32 cellular contexts compared by ENCODE assay signal in the genomic region with DNA sequence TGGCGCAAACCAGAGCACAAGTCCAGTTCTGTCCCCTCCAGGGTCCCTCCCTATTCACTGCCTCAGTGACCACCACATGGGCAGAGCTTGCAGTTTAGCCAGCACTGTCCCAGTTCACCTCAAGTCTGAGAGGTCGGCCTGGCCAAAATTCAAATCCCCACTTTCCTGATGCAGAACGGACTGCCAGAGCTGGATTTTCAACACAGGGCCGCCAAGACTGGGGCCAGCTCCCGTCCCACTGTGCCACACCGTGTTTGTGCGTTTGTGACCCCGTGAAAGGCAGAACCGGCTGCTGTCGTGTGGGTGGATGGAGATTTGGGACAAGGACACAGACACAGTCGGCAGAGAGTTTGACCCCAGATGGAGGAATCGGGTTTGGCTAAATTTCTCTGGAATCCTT.
"Had no signal": no experiment of that assay in that cellular context is flagged by ENCODE, and none has a peak within 500 bp of the region (broad histone marks: within the 10 kb centered on the region; RNA-seq: fewer than 3 reads in every experiment).

No MANE protein-coding gene starts in this region.

- ATAC-seq: activated CD4-positive, CD25-positive, alpha-beta regulatory T cell treated with anti-CD3 and anti-CD28 coated beads, Interleukin-2, amount 50 U/mL, for 24 hours; activated CD8-positive, alpha-beta T cell treated with anti-CD3 and anti-CD28 coated beads for 36 hours; activated naive CD8-positive, alpha-beta T cell treated with anti-CD3 and anti-CD28 coated beads, Interleukin-2, amount 50 U/mL, for 24 hours; activated T-cell treated with anti-CD3 and anti-CD28 coated beads, Interleukin-2, amount 50 U/mL, for 4 hours; activated T-helper 17 cell treated with anti-CD3 and anti-CD28 coated beads, Interleukin-2, amount 50 U/mL, for 72 hours; body of pancreas; effector memory CD8-positive, alpha-beta T cell; foreskin keratinocyte; gastrocnemius medialis; T-helper 17 cell had no signal

- H3K4me1 ChIP-seq: adrenal gland, body of pancreas, esophagus muscularis mucosa, foreskin keratinocyte, gastrocnemius medialis had no signal

- DNase-seq: activated B cell treated with CpG ODN at 0.5 μM for 24 hours; activated CD4-positive, alpha-beta T cell treated with anti-CD3 and anti-CD28 coated beads for 48 hours; activated CD4-positive, alpha-beta T cell treated with anti-CD3 and anti-CD28 coated beads, Interleukin-2, amount 50 U/mL, for 1 hour; activated CD4-positive, alpha-beta T cell treated with anti-CD3 and anti-CD28 coated beads, Interleukin-2, amount 50 U/mL, for 48 hours; activated CD8-positive, alpha-beta memory T cell treated with anti-CD3 and anti-CD28 coated beads for 24 hours; activated CD8-positive, alpha-beta T cell treated with anti-CD3 and anti-CD28 coated beads for 36 hours; activated effector memory CD4-positive, alpha-beta T cell treated with Interleukin-2 at 50 U/mL for 16 hours; activated naive CD4-positive, alpha-beta T cell treated with anti-CD3 and anti-CD28 coated beads for 36 hours; activated naive CD8-positive, alpha-beta T cell treated with anti-CD3 and anti-CD28 coated beads for 36 hours; activated naive CD8-positive, alpha-beta T cell treated with anti-CD3 and anti-CD28 coated beads, Interleukin-2, amount 50 U/mL, for 24 hours; activated T-cell treated with anti-CD3 and anti-CD28 coated beads, Interleukin-2, amount 50 U/mL, for 4 hours; adrenal gland; amygdala; body of pancreas; caudate nucleus; cortex of kidney; dermis blood vessel endothelial cell; effector CD4-positive, alpha-beta T cell; effector memory CD8-positive, alpha-beta T cell; erythroblast; foreskin keratinocyte; gastrocnemius medialis; T-helper 1 cell; T-helper 17 cell; T1000; WERI-Rb-1 had no signal

- H3K9me3 Mint-ChIP-seq: activated CD8-positive, alpha-beta T cell treated with anti-CD3 and anti-CD28 coated beads for 36 hours; activated naive CD4-positive, alpha-beta T cell treated with anti-CD3 and anti-CD28 coated beads for 36 hours; activated naive CD4-positive, alpha-beta T cell treated with anti-CD3 and anti-CD28 coated beads, Interleukin-2, amount 50 U/mL, for 24 hours; activated naive CD8-positive, alpha-beta T cell treated with anti-CD3 and anti-CD28 coated beads for 36 hours; activated naive CD8-positive, alpha-beta T cell treated with anti-CD3 and anti-CD28 coated beads, Interleukin-2, amount 50 U/mL, for 24 hours; activated T-cell treated with anti-CD3 and anti-CD28 coated beads, Interleukin-2, amount 50 U/mL, for 4 hours; activated T-helper 17 cell treated with anti-CD3 and anti-CD28 coated beads, Interleukin-2, amount 50 U/mL, for 72 hours; effector memory CD8-positive, alpha-beta T cell; T-helper 2 cell treated with Interferon-gamma antibody and Interleukin-4, amounts not matched to agents 5 μg/mL and 100 μg/mL, for 36 hours had no signal

- H3K27ac Mint-ChIP-seq: activated B cell treated with CpG ODN at 0.5 μM for 24 hours; activated CD8-positive, alpha-beta T cell treated with anti-CD3 and anti-CD28 coated beads for 36 hours; activated naive CD4-positive, alpha-beta T cell treated with anti-CD3 and anti-CD28 coated beads for 36 hours; activated naive CD4-positive, alpha-beta T cell treated with anti-CD3 and anti-CD28 coated beads, Interleukin-2, amount 50 U/mL, for 24 hours; activated naive CD8-positive, alpha-beta T cell treated with anti-CD3 and anti-CD28 coated beads for 36 hours; activated naive CD8-positive, alpha-beta T cell treated with anti-CD3 and anti-CD28 coated beads, Interleukin-2, amount 50 U/mL, for 24 hours; activated T-helper 17 cell treated with anti-CD3 and anti-CD28 coated beads, Interleukin-2, amount 50 U/mL, for 72 hours; effector memory CD8-positive, alpha-beta T cell; T-helper 17 cell; T-helper 2 cell treated with Interferon-gamma antibody and Interleukin-4, amounts not matched to agents 5 μg/mL and 100 μg/mL, for 36 hours had no signal

- H3K27me3 ChIP-seq: adrenal gland, body of pancreas, foreskin keratinocyte, gastrocnemius medialis had no signal

- H3K9me3 ChIP-seq: adrenal gland, body of pancreas, gastrocnemius medialis had no signal

- H3K27ac ChIP-seq: adrenal gland, body of pancreas, esophagus muscularis mucosa, foreskin keratinocyte, gastrocnemius medialis, WERI-Rb-1 had no signal

- H3K36me3 Mint-ChIP-seq: activated naive CD4-positive, alpha-beta T cell treated with anti-CD3 and anti-CD28 coated beads, Interleukin-2, amount 50 U/mL, for 24 hours; activated naive CD8-positive, alpha-beta T cell treated with anti-CD3 and anti-CD28 coated beads for 36 hours had no signal

- H3K4me1 Mint-ChIP-seq: activated B cell treated with CpG ODN at 0.5 μM for 24 hours; activated naive CD4-positive, alpha-beta T cell treated with anti-CD3 and anti-CD28 coated beads, Interleukin-2, amount 50 U/mL, for 24 hours; activated naive CD8-positive, alpha-beta T cell treated with anti-CD3 and anti-CD28 coated beads for 36 hours; activated naive CD8-positive, alpha-beta T cell treated with anti-CD3 and anti-CD28 coated beads, Interleukin-2, amount 50 U/mL, for 24 hours; activated T-helper 17 cell treated with anti-CD3 and anti-CD28 coated beads, Interleukin-2, amount 50 U/mL, for 72 hours; T-helper 17 cell had no signal

- H3K4me3 ChIP-seq: adrenal gland, body of pancreas, esophagus muscularis mucosa, gastrocnemius medialis had no signal

- FAIRE-seq: colon had no signal

- H3K36me3 ChIP-seq: adrenal gland, esophagus muscularis mucosa, gastrocnemius medialis, WERI-Rb-1 had no signal

- H3K27me3 Mint-ChIP-seq: activated B cell treated with CpG ODN at 0.5 μM for 24 hours; activated naive CD8-positive, alpha-beta T cell treated with anti-CD3 and anti-CD28 coated beads for 36 hours had no signal

- H3K4me3 Mint-ChIP-seq: activated B cell treated with CpG ODN at 0.5 μM for 24 hours; activated CD8-positive, alpha-beta T cell treated with anti-CD3 and anti-CD28 coated beads for 36 hours; activated naive CD4-positive, alpha-beta T cell treated with anti-CD3 and anti-CD28 coated beads for 36 hours; activated naive CD4-positive, alpha-beta T cell treated with anti-CD3 and anti-CD28 coated beads, Interleukin-2, amount 50 U/mL, for 24 hours; activated naive CD8-positive, alpha-beta T cell treated with anti-CD3 and anti-CD28 coated beads for 36 hours; activated naive CD8-positive, alpha-beta T cell treated with anti-CD3 and anti-CD28 coated beads, Interleukin-2, amount 50 U/mL, for 24 hours; activated T-cell treated with anti-CD3 and anti-CD28 coated beads, Interleukin-2, amount 50 U/mL, for 4 hours; activated T-helper 17 cell treated with anti-CD3 and anti-CD28 coated beads, Interleukin-2, amount 50 U/mL, for 72 hours; effector memory CD8-positive, alpha-beta T cell; T-helper 17 cell; T-helper 2 cell treated with Interferon-gamma antibody and Interleukin-4, amounts not matched to agents 5 μg/mL and 100 μg/mL, for 36 hours had no signal
